17 cellular contexts compared by ENCODE assay signal in the genomic region with DNA sequence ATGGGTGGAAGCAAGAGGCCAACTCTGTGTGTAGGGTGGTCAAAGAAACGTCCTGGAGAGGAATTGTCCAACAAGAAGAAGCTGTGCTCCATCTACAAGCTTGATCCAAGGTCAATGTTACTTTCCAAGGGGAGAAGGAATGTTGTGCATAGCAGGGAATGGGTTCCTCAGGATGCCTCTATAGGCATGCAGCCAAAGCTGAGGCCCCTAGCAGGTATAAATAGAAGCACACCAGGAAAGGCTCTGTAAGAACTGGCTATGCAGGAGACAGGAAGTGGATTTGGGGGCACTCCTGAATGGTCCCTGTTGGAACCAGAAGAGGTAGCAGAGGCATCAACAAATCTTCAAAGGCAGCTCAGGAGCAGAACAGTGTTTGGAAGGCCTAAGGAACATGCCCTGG.
"Had no signal": no experiment of that assay in that cellular context is flagged by ENCODE, and none has a peak within 500 bp of the region (broad histone marks: within the 10 kb centered on the region; RNA-seq: fewer than 3 reads in every experiment).

No MANE protein-coding gene starts in this region.

- DNase-seq: activated CD4-positive, alpha-beta T cell treated with anti-CD3 and anti-CD28 coated beads, Interleukin-2, amount 50 U/mL, for 4 hours; activated gamma-delta T cell; dermis blood vessel endothelial cell; effector memory CD8-positive, alpha-beta T cell; esophagus squamous epithelium; hippocampal formation; islet precursor cell; mammary epithelial cell; sigmoid colon; spleen; stimulated activated naive B cell treated with anti-CD40 and anti-IgM and Interleukin-4, amounts not matched to agents 10 μg/mL and 1 μg/mL and 100 μg/mL, for 72 hours; T-helper 17 cell; uterus; WERI-Rb-1 had no signal

- H3K27ac ChIP-seq: esophagus squamous epithelium, spleen, tibial nerve, uterus had no signal

- H3K9me3 ChIP-seq: esophagus squamous epithelium, sigmoid colon, spleen, tibial nerve, uterus had no signal

- H3K4me3 ChIP-seq: esophagus squamous epithelium, sigmoid colon, spleen, tibial nerve, uterus had no signal

- H3K9me3 Mint-ChIP-seq: effector memory CD8-positive, alpha-beta T cell; neural crest cell had no signal

- H3K27me3 ChIP-seq: esophagus squamous epithelium, sigmoid colon, spleen, tibial nerve, uterus had no signal

- H3K27ac Mint-ChIP-seq: activated naive CD4-positive, alpha-beta T cell treated with anti-CD3 and anti-CD28 coated beads, Interleukin-2, amount 50 U/mL, for 24 hours; effector memory CD8-positive, alpha-beta T cell; stimulated activated naive B cell treated with anti-CD40 and anti-IgM and Interleukin-4, amounts not matched to agents 10 μg/mL and 1 μg/mL and 100 μg/mL, for 72 hours; T-helper 17 cell had no signal

- H3K4me1 Mint-ChIP-seq: stimulated activated naive B cell treated with anti-CD40 and anti-IgM and Interleukin-4, amounts not matched to agents 10 μg/mL and 1 μg/mL and 100 μg/mL, for 72 hours had no signal

- H3K4me3 Mint-ChIP-seq: activated naive CD4-positive, alpha-beta T cell treated with anti-CD3 and anti-CD28 coated beads, Interleukin-2, amount 50 U/mL, for 24 hours; effector memory CD8-positive, alpha-beta T cell; neural crest cell; stimulated activated naive B cell treated with anti-CD40 and anti-IgM and Interleukin-4, amounts not matched to agents 10 μg/mL and 1 μg/mL and 100 μg/mL, for 72 hours; T-helper 17 cell had no signal

- H3K4me1 ChIP-seq: tibial nerve, uterus had no signal

- ATAC-seq: effector memory CD8-positive, alpha-beta T cell; stimulated activated naive B cell treated with anti-CD40 and anti-IgM and Interleukin-4, amounts not matched to agents 10 μg/mL and 1 μg/mL and 100 μg/mL, for 72 hours; T-helper 17 cell had no signal

- H3K36me3 ChIP-seq: esophagus squamous epithelium, sigmoid colon, spleen, tibial nerve, uterus, WERI-Rb-1 had no signal
